In genomic region chr14:101246894-101247853, GRCh38 we compare ENCODE assay signal across 11 cellular contexts.
"Had no signal": no experiment of that assay in that cellular context is flagged by ENCODE, and none has a peak within 500 bp of the region (broad histone marks: within the 10 kb centered on the region; RNA-seq: fewer than 3 reads in every experiment).

No MANE protein-coding gene starts in this region.

- H3K4me3 ChIP-seq: gastroesophageal sphincter, tibial artery had no signal

- H3K27ac ChIP-seq: gastroesophageal sphincter, tibial artery, WERI-Rb-1 had no signal

- ATAC-seq: activated CD4-positive, alpha-beta T cell treated with anti-CD3 and anti-CD28 coated beads for 36 hours; gastroesophageal sphincter; natural killer cell; stimulated activated memory B cell treated with anti-CD40 and anti-IgM and Interleukin-4, amounts not matched to agents 10 μg/mL and 1 μg/mL and 100 μg/mL, for 72 hours had no signal

- H3K27me3 Mint-ChIP-seq: activated naive CD4-positive, alpha-beta T cell treated with anti-CD3 and anti-CD28 coated beads, Interleukin-2, amount 10 ng/mL, durations not matched to agents 7 days and 5 days had no signal

- H3K27ac Mint-ChIP-seq: activated CD4-positive, alpha-beta T cell treated with anti-CD3 and anti-CD28 coated beads for 36 hours; activated naive CD4-positive, alpha-beta T cell treated with anti-CD3 and anti-CD28 coated beads, Interleukin-2, amount 10 ng/mL, durations not matched to agents 7 days and 5 days; natural killer cell; stimulated activated memory B cell treated with anti-CD40 and anti-IgM and Interleukin-4, amounts not matched to agents 10 μg/mL and 1 μg/mL and 100 μg/mL, for 72 hours had no signal

- H3K9me3 ChIP-seq: gastroesophageal sphincter, tibial artery had no signal

- H3K4me1 ChIP-seq: gastroesophageal sphincter, tibial artery had no signal

- H3K4me3 Mint-ChIP-seq: activated CD4-positive, alpha-beta T cell treated with anti-CD3 and anti-CD28 coated beads for 36 hours; activated naive CD4-positive, alpha-beta T cell treated with anti-CD3 and anti-CD28 coated beads, Interleukin-2, amount 10 ng/mL, durations not matched to agents 7 days and 5 days; natural killer cell; stimulated activated memory B cell treated with anti-CD40 and anti-IgM and Interleukin-4, amounts not matched to agents 10 μg/mL and 1 μg/mL and 100 μg/mL, for 72 hours had no signal

- H3K9me3 Mint-ChIP-seq: activated naive CD4-positive, alpha-beta T cell treated with anti-CD3 and anti-CD28 coated beads, Interleukin-2, amount 10 ng/mL, durations not matched to agents 7 days and 5 days; natural killer cell; stimulated activated memory B cell treated with anti-CD40 and anti-IgM and Interleukin-4, amounts not matched to agents 10 μg/mL and 1 μg/mL and 100 μg/mL, for 72 hours had no signal

- H3K36me3 ChIP-seq: gastroesophageal sphincter, tibial artery, WERI-Rb-1 had no signal

- H3K4me1 Mint-ChIP-seq: activated CD4-positive, alpha-beta T cell treated with anti-CD3 and anti-CD28 coated beads for 36 hours; stimulated activated memory B cell treated with anti-CD40 and anti-IgM and Interleukin-4, amounts not matched to agents 10 μg/mL and 1 μg/mL and 100 μg/mL, for 72 hours had no signal

- H3K36me3 Mint-ChIP-seq: activated naive CD4-positive, alpha-beta T cell treated with anti-CD3 and anti-CD28 coated beads, Interleukin-2, amount 10 ng/mL, durations not matched to agents 7 days and 5 days; natural killer cell; stimulated activated memory B cell treated with anti-CD40 and anti-IgM and Interleukin-4, amounts not matched to agents 10 μg/mL and 1 μg/mL and 100 μg/mL, for 72 hours had no signal

- DNase-seq: activated CD4-positive, alpha-beta T cell treated with anti-CD3 and anti-CD28 coated beads for 36 hours; activated naive CD4-positive, alpha-beta T cell treated with anti-CD3 and anti-CD28 coated beads, Interleukin-2, amount 10 ng/mL, durations not matched to agents 7 days and 5 days; mesenchymal stem cell; natural killer cell; nucleus accumbens; stimulated activated CD4-positive, alpha-beta T cell treated with anti-CD3 and anti-CD28 coated beads, Interleukin-2, amount 100 ng/mL, for 48 hours; T-helper 1 cell; WERI-Rb-1 had no signal
